ENCODE assay signal across 3 cellular contexts in the genomic region with DNA sequence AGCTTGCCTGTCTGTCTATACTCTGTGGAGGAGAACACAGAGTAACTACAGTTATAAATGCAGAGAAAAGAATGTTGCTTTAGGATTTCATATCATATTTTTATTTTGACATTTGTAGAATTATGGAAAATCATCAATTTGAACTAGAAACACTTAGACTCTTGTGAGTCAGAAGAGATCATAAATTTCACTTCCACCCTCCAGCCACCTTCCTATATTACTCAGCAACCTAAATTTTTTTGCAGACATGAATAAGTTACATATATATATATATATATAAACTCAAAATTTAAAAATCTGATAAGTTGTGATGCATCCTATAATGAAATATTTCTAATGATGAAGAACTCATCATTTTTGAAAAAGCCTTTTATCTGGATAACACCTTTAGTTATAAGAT.
TF ChIP-seq lines count a peak whose summit lies in the region.

No MANE protein-coding gene starts in this region.

TF ChIP-seq in GM12891, 5 proteins besides CTCF, POLR2A, EP300 and RAD21:
- no peak for TF ChIP-seq PAX5 (IDR thresholded peaks at IDR 0.05; ENCODE audit: insufficient read depth, low read length, severe bottlenecking)
- peak; percentile 59; the same call in 1 of the 2 replicates for TF ChIP-seq SPI1 (IDR thresholded peaks at IDR 0.05; ENCODE audit: low read depth, low read length)

TF ChIP-seq in IMR-90, 13 proteins besides CTCF, POLR2A, EP300 and RAD21:
- TF ChIP-seq BHLHE40 (IDR thresholded peaks at IDR 0.05; ENCODE audit: low read depth, low read length) (no peak), CEBPB (IDR thresholded peaks at IDR 0.05; ENCODE audit: low read depth, low read length) (no peak), FOS (IDR thresholded peaks at IDR 0.05; ENCODE audit: low read depth, low read length) (no peak), SMC3 (IDR thresholded peaks at IDR 0.05; ENCODE audit: low read depth, low read length) (no peak), RCOR1 (IDR thresholded peaks at IDR 0.05; ENCODE audit: insufficient replicate concordance, low read length) (no peak), MXI1 (IDR thresholded peaks at IDR 0.05; ENCODE audit: borderline replicate concordance, low read depth, low read length) (no peak), MAFK (IDR thresholded peaks at IDR 0.05; ENCODE audit: low read depth, low read length) (no peak), NFE2L2 (IDR thresholded peaks at IDR 0.05; ENCODE audit: low read depth, low read length) (no peak), MAZ (IDR thresholded peaks at IDR 0.05; ENCODE audit: borderline replicate concordance, low read depth, low read length) (no peak), CHD1 (IDR thresholded peaks at IDR 0.05; ENCODE audit: low read depth, low read length) (no peak), RFX5 (IDR thresholded peaks at IDR 0.05; ENCODE audit: low read depth, low read length) (no peak)
- TF ChIP-seq, protein P1, sequence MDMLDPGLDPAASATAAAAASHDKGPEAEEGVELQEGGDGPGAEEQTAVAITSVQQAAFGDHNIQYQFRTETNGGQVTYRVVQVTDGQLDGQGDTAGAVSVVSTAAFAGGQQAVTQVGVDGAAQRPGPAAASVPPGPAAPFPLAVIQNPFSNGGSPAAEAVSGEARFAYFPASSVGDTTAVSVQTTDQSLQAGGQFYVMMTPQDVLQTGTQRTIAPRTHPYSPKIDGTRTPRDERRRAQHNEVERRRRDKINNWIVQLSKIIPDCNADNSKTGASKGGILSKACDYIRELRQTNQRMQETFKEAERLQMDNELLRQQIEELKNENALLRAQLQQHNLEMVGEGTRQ (IDR thresholded peaks at IDR 0.05; ENCODE audit: low read depth, low read length): no peak
- TF ChIP-seq, protein P2, sequence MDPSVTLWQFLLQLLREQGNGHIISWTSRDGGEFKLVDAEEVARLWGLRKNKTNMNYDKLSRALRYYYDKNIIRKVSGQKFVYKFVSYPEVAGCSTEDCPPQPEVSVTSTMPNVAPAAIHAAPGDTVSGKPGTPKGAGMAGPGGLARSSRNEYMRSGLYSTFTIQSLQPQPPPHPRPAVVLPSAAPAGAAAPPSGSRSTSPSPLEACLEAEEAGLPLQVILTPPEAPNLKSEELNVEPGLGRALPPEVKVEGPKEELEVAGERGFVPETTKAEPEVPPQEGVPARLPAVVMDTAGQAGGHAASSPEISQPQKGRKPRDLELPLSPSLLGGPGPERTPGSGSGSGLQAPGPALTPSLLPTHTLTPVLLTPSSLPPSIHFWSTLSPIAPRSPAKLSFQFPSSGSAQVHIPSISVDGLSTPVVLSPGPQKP (IDR thresholded peaks at IDR 0.05; ENCODE audit: borderline replicate concordance, low read depth, low read length): no peak

TF ChIP-seq in GM12878, 131 proteins besides CTCF, POLR2A, EP300 and RAD21:
- TF ChIP-seq SPI1 (IDR thresholded peaks at IDR 0.05; ENCODE audit: borderline replicate concordance, insufficient read depth, low read depth, low read length) (0 out of 2 replicates have a peak, but pooled peaks have one; percentile 26), JUNB (IDR thresholded peaks at IDR 0.05) (peak; percentile 53), BACH1 (IDR thresholded peaks at IDR 0.05; ENCODE audit: borderline replicate concordance) (no peak), TCF12 (IDR thresholded peaks at IDR 0.05; ENCODE audit: low read depth, low read length) (no peak), KAT2A (conservative IDR thresholded peaks at IDR 0.05; ENCODE audit: control insufficient read depth, low read depth, low read length) (no peak)
- TF ChIP-seq, protein P3, sequence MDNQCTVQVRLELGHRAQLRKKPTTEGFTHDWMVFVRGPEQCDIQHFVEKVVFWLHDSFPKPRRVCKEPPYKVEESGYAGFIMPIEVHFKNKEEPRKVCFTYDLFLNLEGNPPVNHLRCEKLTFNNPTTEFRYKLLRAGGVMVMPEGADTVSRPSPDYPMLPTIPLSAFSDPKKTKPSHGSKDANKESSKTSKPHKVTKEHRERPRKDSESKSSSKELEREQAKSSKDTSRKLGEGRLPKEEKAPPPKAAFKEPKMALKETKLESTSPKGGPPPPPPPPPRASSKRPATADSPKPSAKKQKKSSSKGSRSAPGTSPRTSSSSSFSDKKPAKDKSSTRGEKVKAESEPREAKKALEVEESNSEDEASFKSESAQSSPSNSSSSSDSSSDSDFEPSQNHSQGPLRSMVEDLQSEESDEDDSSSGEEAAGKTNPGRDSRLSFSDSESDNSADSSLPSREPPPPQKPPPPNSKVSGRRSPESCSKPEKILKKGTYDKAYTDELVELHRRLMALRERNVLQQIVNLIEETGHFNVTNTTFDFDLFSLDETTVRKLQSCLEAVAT (IDR thresholded peaks at IDR 0.05): no peak
